Comparison of ENCODE assay signal across 1 cellular context in genomic region chr5:54655761-54656160, GRCh38.
TF ChIP-seq lines count a peak whose summit lies in the region.

No MANE protein-coding gene starts in this region.

TF ChIP-seq in IMR-90, 13 proteins besides CTCF, POLR2A, EP300 and RAD21 (continued from another document):
- TF ChIP-seq MXI1 (IDR thresholded peaks at IDR 0.05; ENCODE audit: borderline replicate concordance, low read depth, low read length) (no peak), FOS (IDR thresholded peaks at IDR 0.05; ENCODE audit: low read depth, low read length) (no peak), SMC3 (IDR thresholded peaks at IDR 0.05; ENCODE audit: low read depth, low read length) (no peak), RFX5 (IDR thresholded peaks at IDR 0.05; ENCODE audit: low read depth, low read length) (no peak), MAFK (IDR thresholded peaks at IDR 0.05; ENCODE audit: low read depth, low read length) (no peak), BHLHE40 (IDR thresholded peaks at IDR 0.05; ENCODE audit: low read depth, low read length) (no peak)
